In the genomic region with DNA sequence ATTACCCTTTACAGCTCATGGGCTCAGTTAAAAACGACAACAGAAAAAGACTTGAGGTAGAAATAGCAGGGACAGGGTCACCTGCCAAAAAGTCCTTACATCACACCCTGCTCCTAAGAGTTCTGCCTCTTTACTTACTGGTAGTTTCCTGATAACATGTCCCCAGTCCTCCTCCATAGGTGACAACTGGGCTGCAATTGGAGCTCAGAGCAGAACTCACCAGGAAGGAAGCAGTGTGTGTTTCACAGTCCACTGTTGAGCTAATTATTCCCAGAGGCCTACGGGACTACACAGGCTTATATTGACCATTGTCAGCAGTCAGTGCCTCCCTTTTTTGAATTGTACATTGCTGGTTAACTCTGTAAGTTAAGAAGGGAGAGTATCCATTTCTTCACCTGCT, we compare ENCODE assay signal across 20 cellular contexts.
"Had no signal": no experiment of that assay in that cellular context is flagged by ENCODE, and none has a peak within 500 bp of the region (broad histone marks: within the 10 kb centered on the region; RNA-seq: fewer than 3 reads in every experiment).

No MANE protein-coding gene starts in this region.

- H3K27me3 ChIP-seq: ascending aorta had no signal

- DNase-seq: activated CD4-positive, alpha-beta T cell treated with anti-CD3 and anti-CD28 coated beads for 1 hour; activated CD8-positive, alpha-beta memory T cell treated with anti-CD3 and anti-CD28 coated beads for 24 hours; activated gamma-delta T cell; dorsolateral prefrontal cortex; endodermal cell; foreskin melanocyte; kidney glomerular epithelial cell; nephron progenitor cell; occipital lobe; posterior cingulate gyrus; stimulated activated CD4-positive, alpha-beta T cell treated with anti-CD3 and anti-CD28 coated beads, Interleukin-15, amount 100 ng/mL, for 24 hours; stimulated activated CD4-positive, alpha-beta T cell treated with anti-CD3 and anti-CD28 coated beads, Interleukin-2, amount 100 ng/mL, for 48 hours; SW 1271; T-helper 2 cell; WERI-Rb-1 had no signal

- H3K9me3 ChIP-seq: ascending aorta, thoracic aorta had no signal

- H3K36me3 ChIP-seq: ascending aorta, thoracic aorta, WERI-Rb-1 had no signal

- H3K4me3 ChIP-seq: ascending aorta, dorsolateral prefrontal cortex, lung, skin epidermis, thoracic aorta had no signal

- H3K4me1 ChIP-seq: ascending aorta had no signal

- H3K27ac ChIP-seq: dorsolateral prefrontal cortex, epithelial cell of prostate, skin epidermis, WERI-Rb-1 had no signal
